ENCODE assay signal across 17 cellular contexts in the genomic region with DNA sequence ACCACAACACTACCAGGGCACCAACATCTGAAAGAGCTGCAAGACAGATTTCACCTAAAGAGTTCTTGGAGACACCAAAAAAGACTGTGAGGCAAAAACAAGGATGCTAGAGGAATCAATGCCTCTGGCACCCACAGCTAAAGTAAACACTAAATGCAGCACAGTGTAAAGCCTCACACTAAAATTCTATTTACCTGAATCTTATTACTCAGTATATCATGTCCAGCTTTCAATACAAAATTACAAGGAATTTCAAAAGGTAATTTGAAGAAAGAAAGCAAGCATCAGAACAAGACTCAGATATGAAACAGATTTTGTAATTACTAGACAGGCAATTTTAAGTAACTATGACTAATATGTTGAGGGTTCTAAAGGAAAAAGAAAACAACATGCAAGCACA. TPM values are rescaled to one million over a fixed set of nuclear protein-coding genes. Genes with fewer than 3 reads are reported as not detected.
DNase-seq lines count a peak whose midpoint lies in the region; ATAC-seq, FAIRE-seq and TF ChIP-seq lines count a peak whose summit lies in the region.
"Had no signal": no experiment of that assay in that cellular context is flagged by ENCODE, and none has a peak within 500 bp of the region (broad histone marks: within the 10 kb centered on the region; RNA-seq: fewer than 3 reads in every experiment).

No MANE protein-coding gene starts in this region.

- TF ChIP-seq CTCF in K562 (IDR thresholded peaks at IDR 0.05 in 2 of 3, conservative IDR thresholded peaks at IDR 0.05 in 1 of 3; ENCODE audit: insufficient read depth in 2 of 3, low read depth in 1 of 3, low read length in 3 of 3) = no peak

- H3K9ac ChIP-seq in K562 (ENCODE audit: insufficient read depth in 1 of 2, low read depth in 2 of 2, low read length in 2 of 2) = no peak overlapping the region
- H3K9ac ChIP-seq: BLaER1, GM23248 had no signal

- H3K36me3 Mint-ChIP-seq in activated CD4-positive, alpha-beta T cell treated with anti-CD3 and anti-CD28 coated beads, Interleukin-2, amount 10 ng/mL, durations not matched to agents 24 days and 14 days (ENCODE audit: low read depth) = peaks cover 16% of the 10 kb centered on the region
- H3K36me3 Mint-ChIP-seq in stimulated activated effector memory CD8-positive, alpha-beta T cell treated with anti-CD3 and anti-CD28 coated beads, Interleukin-12 subunit alpha, Interleukin-12 subunit beta, amount 100 ng/mL, for 72 hours = peaks cover 15% of the 10 kb centered on the region

- no peak for ATAC-seq in K562
- ATAC-seq in stimulated activated effector memory CD8-positive, alpha-beta T cell treated with anti-CD3 and anti-CD28 coated beads, Interleukin-12 subunit alpha, Interleukin-12 subunit beta, amount 100 ng/mL, for 72 hours = peak; percentile 64

- H3K9me3 Mint-ChIP-seq in activated CD4-positive, alpha-beta T cell treated with anti-CD3 and anti-CD28 coated beads, Interleukin-2, amount 10 ng/mL, durations not matched to agents 24 days and 14 days = no peaks in the 10 kb centered on the region
- peaks cover 2% of the 10 kb centered on the region for H3K9me3 Mint-ChIP-seq in stimulated activated effector memory CD8-positive, alpha-beta T cell treated with anti-CD3 and anti-CD28 coated beads, Interleukin-12 subunit alpha, Interleukin-12 subunit beta, amount 100 ng/mL, for 72 hours

- H3K4me3 Mint-ChIP-seq in activated CD4-positive, alpha-beta T cell treated with anti-CD3 and anti-CD28 coated beads, Interleukin-2, amount 10 ng/mL, durations not matched to agents 24 days and 14 days = no peak overlapping the region
- no peak overlapping the region for H3K4me3 Mint-ChIP-seq in stimulated activated effector memory CD8-positive, alpha-beta T cell treated with anti-CD3 and anti-CD28 coated beads, Interleukin-12 subunit alpha, Interleukin-12 subunit beta, amount 100 ng/mL, for 72 hours
- H3K4me3 Mint-ChIP-seq: CD14-positive monocyte had no signal

- no peaks in the 10 kb centered on the region for H3K9me1 ChIP-seq in K562 (ENCODE audit: control insufficient read depth, insufficient read depth, low read length)

- POLR2A ChIA-PET in K562 (lab: Yijun Ruan, JAX) = no interaction called here

- no peaks in the 10 kb centered on the region for H4K20me1 ChIP-seq in K562 (replicated peaks; ENCODE audit: control insufficient read depth, insufficient read depth, low read length)

- no TSS peak for BruUV-seq in K562 (replicated peaks; lab: Mats Ljungman, UMichigan)

- TF ChIP-seq RAD21 in K562 (CRISPR knock-in tag; conservative IDR thresholded peaks at IDR 0.05 in 1 of 2, IDR thresholded peaks at IDR 0.05 in 1 of 2) = no peak

- in situ Hi-C loops in K562 (cut with MboI) = no loop called here

- peaks cover 9% of the 10 kb centered on the region; the same call in 2 of the 3 replicates for H3K36me3 ChIP-seq in K562 (ENCODE audit: control insufficient read depth, insufficient read depth, low read length)

- no peak overlapping the region for H2AFZ ChIP-seq in K562 (ENCODE audit: low read depth, low read length)
- H2AFZ ChIP-seq: GM23248 had no signal

- H3K27me3 Mint-ChIP-seq in activated CD4-positive, alpha-beta T cell treated with anti-CD3 and anti-CD28 coated beads, Interleukin-2, amount 10 ng/mL, durations not matched to agents 24 days and 14 days = no peaks in the 10 kb centered on the region
- H3K27me3 Mint-ChIP-seq: CD4-positive, alpha-beta memory T cell had no signal

- no peak for TF ChIP-seq EP300 in K562 (IDR thresholded peaks at IDR 0.05; ENCODE audit: low read length)

- no peak for TF ChIP-seq POLR2A in K562 (conservative IDR thresholded peaks at IDR 0.05)

- H3K4me2 ChIP-seq in K562 (ENCODE audit: insufficient read depth, low read length) = no peak overlapping the region
- H3K4me2 ChIP-seq: BLaER1 had no signal

- H3K27ac Mint-ChIP-seq in activated CD4-positive, alpha-beta T cell treated with anti-CD3 and anti-CD28 coated beads, Interleukin-2, amount 10 ng/mL, durations not matched to agents 24 days and 14 days = peak overlapping the region; percentile 25
- H3K27ac Mint-ChIP-seq in stimulated activated effector memory CD8-positive, alpha-beta T cell treated with anti-CD3 and anti-CD28 coated beads, Interleukin-12 subunit alpha, Interleukin-12 subunit beta, amount 100 ng/mL, for 72 hours = no peak overlapping the region

- H3K27ac ChIP-seq in K562 (ENCODE audit: extremely low read depth, low read depth, low read length) = no peak overlapping the region
- H3K27ac ChIP-seq: BLaER1, GM23248 had no signal

- H3K27me3 ChIP-seq in K562 (ENCODE audit: control insufficient read depth in 2 of 2, insufficient read depth in 2 of 2, low read length in 2 of 2) = no peaks in the 10 kb centered on the region
- H3K27me3 ChIP-seq: BLaER1 had no signal

- no peaks in the 10 kb centered on the region for H3K4me1 ChIP-seq in K562 (replicated peaks in 1 of 2; ENCODE audit: control insufficient read depth in 2 of 2, insufficient read depth in 2 of 2, low read length in 2 of 2)
- H3K4me1 ChIP-seq: BLaER1 had no signal

- H3K4me3 ChIP-seq in K562 = no peak overlapping the region
- H3K4me3 ChIP-seq: BLaER1, GM23248, HAP-1 had no signal

- no peaks in the 10 kb centered on the region for H3K9me3 ChIP-seq in K562 (replicated peaks; ENCODE audit: control insufficient read depth, insufficient read depth, low read depth, low read length)

- H3K4me1 Mint-ChIP-seq in activated CD4-positive, alpha-beta T cell treated with anti-CD3 and anti-CD28 coated beads, Interleukin-2, amount 10 ng/mL, durations not matched to agents 24 days and 14 days = peaks cover 15% of the 10 kb centered on the region
- H3K4me1 Mint-ChIP-seq in stimulated activated effector memory CD8-positive, alpha-beta T cell treated with anti-CD3 and anti-CD28 coated beads, Interleukin-12 subunit alpha, Interleukin-12 subunit beta, amount 100 ng/mL, for 72 hours = peaks cover 28% of the 10 kb centered on the region

- CTCF ChIA-PET in K562 (lab: Yijun Ruan, JAX; ENCODE audit: low intra/inter-chr PET ratio) = no interaction called here

- intact Hi-C loops in activated CD4-positive, alpha-beta T cell treated with anti-CD3 and anti-CD28 coated beads, Interleukin-2, amount 10 ng/mL, durations not matched to agents 24 days and 14 days (cut with micrococcal nuclease) = no loop called here
- intact Hi-C loops in K562 (cut with micrococcal nuclease) = no loop called here

- FAIRE-seq in K562 (lab: Jason Lieb, UNC) = peak; percentile 29
- FAIRE-seq: GM19239 had no signal

- no peak for DNase-seq in activated CD4-positive, alpha-beta T cell treated with anti-CD3 and anti-CD28 coated beads, Interleukin-2, amount 10 ng/mL, durations not matched to agents 24 days and 14 days
- no peak for DNase-seq in activated CD4-positive, alpha-beta T cell treated with anti-CD3 and anti-CD28 coated beads for 1 hour
- peak; percentile 32 for DNase-seq in NCI-H69 (lab: John Stamatoyannopoulos, UW)
- no peak for DNase-seq in K562 (ENCODE audit: extremely low read depth in 1 of 4, low spot score in 3 of 4)
- DNase-seq in stimulated activated effector memory CD8-positive, alpha-beta T cell treated with anti-CD3 and anti-CD28 coated beads, Interleukin-12 subunit alpha, Interleukin-12 subunit beta, amount 100 ng/mL, for 72 hours (ENCODE audit: low spot score in 2 of 2) = no peak
- DNase-seq in NCI-H1092 treated with DMSO at 0.1 percent for 48 hours (lab: John Stamatoyannopoulos, UW) = no peak
- no peak for DNase-seq in ecto neural progenitor cell (ENCODE audit: low spot score)
- DNase-seq: 8988T; Calu3; CD4-positive, alpha-beta memory T cell; DMS79 treated with DMSO at 0.1 percent for 48 hours; GF-D8; GM23248 had no signal

- H3K79me2 ChIP-seq in K562 (ENCODE audit: control insufficient read depth, insufficient read depth, low read length) = peaks cover 50% of the 10 kb centered on the region

TF ChIP-seq in K562, 482 proteins besides CTCF, POLR2A, EP300 and RAD21 (continues in another document):
- no peak for TF ChIP-seq ARHGAP35 (IDR thresholded peaks at IDR 0.05; ENCODE audit: partially characterized antibody)
- TF ChIP-seq FOXJ3 (CRISPR knock-in tag; IDR thresholded peaks at IDR 0.05) = no peak
- TF ChIP-seq CHD2 (IDR thresholded peaks at IDR 0.05; ENCODE audit: low read depth, low read length) = no peak
- TF ChIP-seq ZNF134 (CRISPR knock-in tag; conservative IDR thresholded peaks at IDR 0.05) = no peak

RNA-seq across cellular contexts. Expression of gene RAB28, which starts 19.6 kb away (rescaled TPM):
- total RNA-seq in activated CD4-positive, alpha-beta T cell treated with anti-CD3 and anti-CD28 coated beads, Interleukin-2, amount 10 ng/mL, durations not matched to agents 24 days and 14 days = 19.5 and 20.5 TPM in 2 replicates
- 18.1 and 35.6 TPM in 2 replicates for total RNA-seq in K562 (2011; cell fraction: chromatin; rRNA removed; ENCODE audit: low replicate concordance)
- total RNA-seq in K562 (2011; cell fraction: nucleolus; rRNA removed) = 8.5 and 12.8 TPM in 2 replicates
- total RNA-seq in K562 (2011; cell fraction: nucleoplasm; rRNA removed) = 17.7 and 29.4 TPM in 2 replicates
- total RNA-seq in K562 (2014; rRNA removed) (11.1 and 11.7 TPM in 2 replicates), K562 (2014; rRNA removed; fragmentation: Illumina TruSeq; extraction: Trizol) (23.0 and 26.2 TPM in 2 replicates), K562 (2015; rRNA removed; fragmentation: Illumina TruSeq; extraction: Trizol) (24.1 and 30.0 TPM in 2 replicates), K562 (2021) (17.5 and 18.0 TPM in 2 replicates)
- polyA plus RNA-seq in K562 (2011; rRNA removed) (34.2 and 40.4 TPM in 2 replicates), K562 (2014; fragmentation: Illumina TruSeq; extraction: Trizol) (23.2 and 25.5 TPM in 2 replicates), K562 (2014; fragmentation: Nextera tagmentation; extraction: Ambion mirVana) (1 to 10 TPM; 6.7 to 9.5 TPM), K562 (2014; rRNA removed) (24.3 and 27.2 TPM in 2 replicates)
- 10.8 and 21.3 TPM in 2 replicates for polyA plus RNA-seq in K562 (2011; cell fraction: cytosol; rRNA removed)
- polyA plus RNA-seq in K562 (2011; cell fraction: nucleus; rRNA removed) = 19.7 and 26.9 TPM in 2 replicates
- polyA plus RNA-seq in K562 (2012) = 16.9 and 20.4 TPM in 2 replicates
- polyA minus RNA-seq in K562 (2011; rRNA and poly(A)+ RNA removed) = 17.5 and 25.7 TPM in 2 replicates
- 7.4 and 12.3 TPM in 2 replicates for polyA minus RNA-seq in K562 (2011; cell fraction: cytosol; rRNA and poly(A)+ RNA removed)
- 22.5 and 33.3 TPM in 2 replicates for polyA minus RNA-seq in K562 (2011; cell fraction: nucleus; rRNA and poly(A)+ RNA removed)
